Comparison of ENCODE assay signal across 6 cellular contexts in the genomic region with DNA sequence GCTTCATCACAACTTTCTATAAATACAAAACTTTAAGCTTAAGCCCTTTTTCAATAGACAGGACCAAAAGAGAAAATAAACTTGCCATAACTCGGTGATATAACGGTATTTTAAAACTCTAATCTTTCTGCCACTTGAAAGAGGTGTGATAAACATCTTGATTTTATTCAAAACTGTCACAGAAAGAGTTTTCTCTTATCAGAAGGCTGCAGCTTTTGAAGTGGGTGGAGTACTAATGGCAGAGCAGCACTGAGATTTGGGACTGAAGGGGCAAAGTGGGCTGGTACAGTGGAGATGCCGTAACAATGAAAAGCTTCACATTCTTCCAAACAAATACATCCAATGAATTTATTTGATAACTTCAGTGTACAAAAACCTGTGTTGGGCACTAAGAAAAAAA.
"Had no signal": no experiment of that assay in that cellular context is flagged by ENCODE, and none has a peak within 500 bp of the region (broad histone marks: within the 10 kb centered on the region; RNA-seq: fewer than 3 reads in every experiment).

No MANE protein-coding gene starts in this region.

- ATAC-seq: HepG2 had no signal

- H3K27ac ChIP-seq: HL-60 had no signal

- FAIRE-seq: HepG2, HTR-8/SVneo had no signal

- DNase-seq: IMR-90, KBM-7, KG1 had no signal
